In genomic region chr3:9781978-9782575, GRCh38 we compare ENCODE assay signal across 17 cellular contexts. TPM values are rescaled to one million over a fixed set of nuclear protein-coding genes. Genes with fewer than 3 reads are reported as not detected.
A peak's percentile ranks its signal among the peaks of the same experiment; 100 is the strongest.
DNase-seq lines count a peak whose midpoint lies in the region; ATAC-seq, FAIRE-seq and TF ChIP-seq lines count a peak whose summit lies in the region.
"Had no signal": no experiment of that assay in that cellular context is flagged by ENCODE, and none has a peak within 500 bp of the region (broad histone marks: within the 10 kb centered on the region; RNA-seq: fewer than 3 reads in every experiment).

No MANE protein-coding gene starts in this region.

- peaks cover 7% of the 10 kb centered on the region for H3K36me3 Mint-ChIP-seq in T-helper 17 cell (ENCODE audit: low read depth)
- peaks cover 0 to 51% (median 19%) of the 10 kb centered on the region in 3 donors for H3K36me3 Mint-ChIP-seq in naive thymus-derived CD8-positive, alpha-beta T cell

- H3K4me3 Mint-ChIP-seq in T-helper 17 cell: no peak overlapping the region
- H3K4me3 Mint-ChIP-seq in naive thymus-derived CD8-positive, alpha-beta T cell: peak overlapping the region in 1 of 10 donors; percentile 53
- H3K4me3 Mint-ChIP-seq: CD8-positive, alpha-beta T cell; stimulated activated naive CD8-positive, alpha-beta T cell treated with anti-CD3 and anti-CD28 coated beads, Interleukin-15, amount 100 ng/mL, for 72 hours; WTC11 had no signal

- peaks cover 32% of the 10 kb centered on the region for H3K4me1 Mint-ChIP-seq in T-helper 17 cell
- peaks cover 33 to 61% (median 57%) of the 10 kb centered on the region in 4 donors for H3K4me1 Mint-ChIP-seq in naive thymus-derived CD8-positive, alpha-beta T cell
- H3K4me1 Mint-ChIP-seq: WTC11 had no signal

- H3K27me3 ChIP-seq in BLaER1 (no peaks in the 10 kb centered on the region), hepatocyte (no peaks in the 10 kb centered on the region)
- H3K27me3 ChIP-seq: heart left ventricle, left lung, sigmoid colon had no signal

- H3K4me1 ChIP-seq in BLaER1 (peaks cover 62% of the 10 kb centered on the region), HEK293 (ENCODE audit: control insufficient read depth, insufficient read depth, low read length) (no peaks in the 10 kb centered on the region), kidney (ENCODE audit: control insufficient read depth in 1 of 2, insufficient read depth in 1 of 2, low read depth in 1 of 2, low read length in 2 of 2) (peaks cover 13 to 27% of the 10 kb centered on the region in 2 donors), hepatocyte (ENCODE audit: insufficient read depth) (no peaks in the 10 kb centered on the region)

- H3K27ac ChIP-seq in BLaER1: peak overlapping the region; percentile 39; the same call in 1 of the 2 replicates
- no peak overlapping the region for H3K27ac ChIP-seq in HEK293 (ENCODE audit: extremely low read depth, low read depth, low read length)
- peak overlapping the region; percentile 5 to 85 for H3K27ac ChIP-seq in kidney (ENCODE audit: low read depth in 2 of 2, low read length in 2 of 2)
- no peak overlapping the region for H3K27ac ChIP-seq in hepatocyte
- H3K27ac ChIP-seq: sigmoid colon had no signal

- H3K4me3 ChIP-seq in BLaER1 (0 out of 2 replicates have a peak overlapping the region, but pooled peaks have one; percentile 12), HEK293 (ENCODE audit: low read depth, low read length) (no peak overlapping the region), kidney (ENCODE audit: low read length in 2 of 2) (no peak overlapping the region), hepatocyte (no peak overlapping the region)
- H3K4me3 ChIP-seq: heart left ventricle, left lung, sigmoid colon had no signal

- H4K20me1 ChIP-seq in BLaER1: peaks cover 4% of the 10 kb centered on the region; the same call in 1 of the 2 replicates
- no peaks in the 10 kb centered on the region for H4K20me1 ChIP-seq in hepatocyte (ENCODE audit: insufficient read depth, poor library complexity, severe bottlenecking)

- H3K9ac ChIP-seq in BLaER1 (peak overlapping the region; percentile 54; the same call in 1 of the 2 replicates), kidney (ENCODE audit: low read length in 2 of 2) (no peak overlapping the region)

- peaks cover 18% of the 10 kb centered on the region for H3K36me3 ChIP-seq in BLaER1
- H3K36me3 ChIP-seq in HEK293 (ENCODE audit: control insufficient read depth in 2 of 2, insufficient read depth in 1 of 2, low read length in 2 of 2): peaks cover 13 to 72% of the 10 kb centered on the region in 2 experiments; a peak in 2 of 3 replicates
- peaks cover 8 to 15% of the 10 kb centered on the region in 2 donors for H3K36me3 ChIP-seq in kidney (ENCODE audit: control insufficient read depth in 1 of 2, insufficient read depth in 2 of 2, low read length in 2 of 2)
- H3K36me3 ChIP-seq in hepatocyte (replicated peaks; ENCODE audit: insufficient read depth, low read depth): no peaks in the 10 kb centered on the region

- 94% methylated on average over 3 of the region's 3 CpGs for WGBS in hepatocyte (ENCODE audit: low lambda C conversion rate, missing lambda C conversion rate)

- ATAC-seq in T-helper 17 cell: no peak
- ATAC-seq in naive thymus-derived CD8-positive, alpha-beta T cell: no peak
- ATAC-seq: heart left ventricle; left lung; naive thymus-derived CD4-positive, alpha-beta T cell; stimulated activated naive CD8-positive, alpha-beta T cell treated with anti-CD3 and anti-CD28 coated beads, Interleukin-15, amount 100 ng/mL, for 72 hours had no signal

- CTCF ChIA-PET in HEK293 (lab: Yijun Ruan, JAX): interaction anchor here (0.7 to 2.0 kb wide), 5 partner anchors 8 to 569 kb away, joined by 3 to 5 read pairs (median 4); no protein-coding TSS in a partner anchor

- DNase-seq in T-helper 17 cell (no peak), kidney (no peak), hepatocyte (ENCODE audit: low spot score) (no peak), dedifferentiated amniotic fluid mesenchymal stem cell (ENCODE audit: extremely low spot score) (no peak)
- DNase-seq in effector CD4-positive, alpha-beta T cell: no peak
- no peak for DNase-seq in naive thymus-derived CD8-positive, alpha-beta T cell
- DNase-seq: CD8-positive, alpha-beta T cell; heart left ventricle; KG1; left lung; NCI-H1694 treated with DMSO at 0.1 percent for 48 hours; sigmoid colon; stimulated activated naive CD8-positive, alpha-beta T cell treated with anti-CD3 and anti-CD28 coated beads, Interleukin-15, amount 100 ng/mL, for 72 hours had no signal

- H3K79me2 ChIP-seq in hepatocyte: no peaks in the 10 kb centered on the region

- no peaks in the 10 kb centered on the region for H3K9me3 ChIP-seq in BLaER1
- no peaks in the 10 kb centered on the region for H3K9me3 ChIP-seq in HEK293 (ENCODE audit: control insufficient read depth, insufficient read depth, low read depth, low read length)
- no peaks in the 10 kb centered on the region for H3K9me3 ChIP-seq in T-helper 17 cell (ENCODE audit: control insufficient read depth, low read length, poor library complexity, severe bottlenecking)
- H3K9me3 ChIP-seq in kidney (ENCODE audit: control insufficient read depth in 1 of 2, low read length in 2 of 2): no peaks in the 10 kb centered on the region
- H3K9me3 ChIP-seq in hepatocyte (ENCODE audit: low read depth): no peaks in the 10 kb centered on the region
- H3K9me3 ChIP-seq: heart left ventricle, left lung, sigmoid colon had no signal

- no peaks in the 10 kb centered on the region for H3K9me2 ChIP-seq in hepatocyte (replicated peaks; ENCODE audit: insufficient read depth)

- H3K9me3 Mint-ChIP-seq in naive thymus-derived CD8-positive, alpha-beta T cell: no peaks in the 10 kb centered on the region
- H3K9me3 Mint-ChIP-seq: CD8-positive, alpha-beta T cell; naive thymus-derived CD4-positive, alpha-beta T cell; WTC11 had no signal

- no peak for TF ChIP-seq CTCF in HEK293 (tag by site-specific recombination; IDR thresholded peaks at IDR 0.05)
- TF ChIP-seq CTCF in kidney (IDR thresholded peaks at IDR 0.05; ENCODE audit: borderline replicate concordance, extremely low read depth, insufficient read depth): no peak
- no peak for TF ChIP-seq CTCF in hepatocyte (IDR thresholded peaks at IDR 0.05; ENCODE audit: poor library complexity)

- POLR2A ChIA-PET in HEK293 (lab: Yijun Ruan, JAX): interaction anchor here (1.4 to 1.7 kb wide), 3 partner anchors 11 to 15 kb away, joined by 3 to 8 read pairs (median 6); partner anchors contain the start of genes ARPC4 and CAMK1
- POLR2A ChIA-PET in naive thymus-derived CD8-positive, alpha-beta T cell (lab: Charles Lee): interaction anchor here (0.7 to 2.8 kb wide), 4 partner anchors 11 to 50 kb away, joined by 3 to 18 read pairs (median 6); partner anchors contain the start of genes ARPC4 and TADA3

- no peaks in the 10 kb centered on the region for H3K27me3 Mint-ChIP-seq in T-helper 17 cell
- no peaks in the 10 kb centered on the region for H3K27me3 Mint-ChIP-seq in naive thymus-derived CD8-positive, alpha-beta T cell
- H3K27me3 Mint-ChIP-seq: naive thymus-derived CD4-positive, alpha-beta T cell; stimulated activated naive CD8-positive, alpha-beta T cell treated with anti-CD3 and anti-CD28 coated beads, Interleukin-15, amount 100 ng/mL, for 72 hours had no signal

- intact Hi-C loops in kidney (cut with DNase I): no loop called here

- FAIRE-seq in kidney (lab: Jason Lieb, UNC): no peak

- peak overlapping the region; percentile 89 for H3K4me2 ChIP-seq in BLaER1
- H3K4me2 ChIP-seq in hepatocyte: no peak overlapping the region

- peak overlapping the region; percentile 88 for H3K27ac Mint-ChIP-seq in T-helper 17 cell
- peak overlapping the region in 5 of 10 donors; percentile 3 to 82 (median 31) for H3K27ac Mint-ChIP-seq in naive thymus-derived CD8-positive, alpha-beta T cell
- H3K27ac Mint-ChIP-seq: CD8-positive, alpha-beta T cell; WTC11 had no signal

- no peak overlapping the region for H2AFZ ChIP-seq in hepatocyte

TF ChIP-seq in HEK293, 187 proteins besides CTCF, POLR2A, EP300 and RAD21 (continues in another document):
- no peak for TF ChIP-seq ZNF214 (tag by site-specific recombination; IDR thresholded peaks at IDR 0.05; ENCODE audit: borderline replicate concordance)
- TF ChIP-seq ZNF114 (tag by site-specific recombination; IDR thresholded peaks at IDR 0.05): no peak
- TF ChIP-seq GFI1B (tag by site-specific recombination; IDR thresholded peaks at IDR 0.05): peak; percentile 94
- 0 out of 2 replicates have a peak, but pooled peaks have one; percentile 21 for TF ChIP-seq ZNF335 (tag by site-specific recombination; conservative IDR thresholded peaks at IDR 0.05)
- no peak for TF ChIP-seq ZNF660 (tag by site-specific recombination; IDR thresholded peaks at IDR 0.05)

RNA-seq across cellular contexts. Expression of gene TADA3, which starts 10.2 kb away (rescaled TPM):
- total RNA-seq in T-helper 17 cell (10 to 100 TPM; 32.2 to 35.2 TPM), kidney (65.1 TPM), hepatocyte (65.5 and 70.4 TPM in 2 replicates)
- polyA plus RNA-seq in kidney (ENCODE audit: insufficient read depth, low read depth, low replicate concordance) (58.4 TPM), hepatocyte (55.5 and 61.2 TPM in 2 replicates)
- 10 to 100 TPM; 33.3 to 35.9 TPM for total RNA-seq in naive thymus-derived CD8-positive, alpha-beta T cell
- 10 to 100 TPM; 38.2 to 51.2 (median 44.1) TPM for polyA plus RNA-seq in naive thymus-derived CD8-positive, alpha-beta T cell

RNA-seq across cellular contexts. Expression of gene ARPC4, which starts 10.8 kb away (rescaled TPM):
- total RNA-seq in T-helper 17 cell (100 to 1,000 TPM; 155 to 192 TPM), kidney (164 TPM), hepatocyte (175 and 182 TPM in 2 replicates)
- polyA plus RNA-seq in kidney (ENCODE audit: insufficient read depth, low read depth, low replicate concordance) (138 TPM), hepatocyte (132 and 149 TPM in 2 replicates)
- total RNA-seq in naive thymus-derived CD8-positive, alpha-beta T cell: 100 to 1,000 TPM; 134 to 146 TPM
- 100 to 1,000 TPM; 201 to 229 (median 225) TPM for polyA plus RNA-seq in naive thymus-derived CD8-positive, alpha-beta T cell

RNA-seq across cellular contexts. Expression of gene CAMK1, which starts 12.3 kb away (rescaled TPM):
- total RNA-seq in T-helper 17 cell (1 to 10 TPM; 1.9 to 2.2 TPM), kidney (31.2 TPM), hepatocyte (9.7 and 11.8 TPM in 2 replicates)
- polyA plus RNA-seq in kidney (ENCODE audit: insufficient read depth, low read depth, low replicate concordance) (52.7 TPM), hepatocyte (12.4 and 16.1 TPM in 2 replicates)
- under 1 TPM; 0.31 to 0.96 TPM for total RNA-seq in naive thymus-derived CD8-positive, alpha-beta T cell
- 1 to 10 TPM in 2 of 3 donors, under 1 TPM in 1; 0.17 to 1.1 (median 1.1) TPM for polyA plus RNA-seq in naive thymus-derived CD8-positive, alpha-beta T cell
- total RNA-seq: CD8-positive, alpha-beta T cell had no signal

RNA-seq across cellular contexts. Expression of gene TTLL3, which starts 28.0 kb away (rescaled TPM):
- total RNA-seq in T-helper 17 cell: 10 to 100 TPM; 87.2 to 88.7 TPM
- total RNA-seq in kidney: 61.0 TPM
- 27.5 TPM for polyA plus RNA-seq in kidney (ENCODE audit: insufficient read depth, low read depth, low replicate concordance)
- total RNA-seq in hepatocyte: 20.5 and 21.5 TPM in 2 replicates
- polyA plus RNA-seq in hepatocyte: 27.4 and 52.2 TPM in 2 replicates
- 10 to 100 TPM; 64.5 to 65.6 TPM for total RNA-seq in naive thymus-derived CD8-positive, alpha-beta T cell
- polyA plus RNA-seq in naive thymus-derived CD8-positive, alpha-beta T cell: 1 to 10 TPM; 1.3 to 2.5 (median 2.2) TPM

RNA-seq across cellular contexts. Expression of gene OGG1, which starts 32.3 kb away (rescaled TPM):
- total RNA-seq in T-helper 17 cell: 10 to 100 TPM; 18.4 to 22.6 TPM
- 31.1 TPM for total RNA-seq in kidney
- 51.6 TPM for polyA plus RNA-seq in kidney (ENCODE audit: insufficient read depth, low read depth, low replicate concordance)
- total RNA-seq in hepatocyte: 34.7 and 38.7 TPM in 2 replicates
- polyA plus RNA-seq in hepatocyte: 43.2 and 48.9 TPM in 2 replicates
- total RNA-seq in naive thymus-derived CD8-positive, alpha-beta T cell: 10 to 100 TPM; 25.7 to 27.0 TPM
- 10 to 100 TPM; 15.3 to 20.7 (median 18.0) TPM for polyA plus RNA-seq in naive thymus-derived CD8-positive, alpha-beta T cell

Comparison
In these comparisons a context has a peak if more than half of its experiments do, and no peak if none do; other contexts are left out.
1. H3K27ac ChIP-seq: peak in BLaER1 (single experiment) and kidney (2 of 2); none in HEK293 (single experiment) and hepatocyte (single experiment).